Comparison of ENCODE assay signal across 8 cellular contexts in the genomic region with DNA sequence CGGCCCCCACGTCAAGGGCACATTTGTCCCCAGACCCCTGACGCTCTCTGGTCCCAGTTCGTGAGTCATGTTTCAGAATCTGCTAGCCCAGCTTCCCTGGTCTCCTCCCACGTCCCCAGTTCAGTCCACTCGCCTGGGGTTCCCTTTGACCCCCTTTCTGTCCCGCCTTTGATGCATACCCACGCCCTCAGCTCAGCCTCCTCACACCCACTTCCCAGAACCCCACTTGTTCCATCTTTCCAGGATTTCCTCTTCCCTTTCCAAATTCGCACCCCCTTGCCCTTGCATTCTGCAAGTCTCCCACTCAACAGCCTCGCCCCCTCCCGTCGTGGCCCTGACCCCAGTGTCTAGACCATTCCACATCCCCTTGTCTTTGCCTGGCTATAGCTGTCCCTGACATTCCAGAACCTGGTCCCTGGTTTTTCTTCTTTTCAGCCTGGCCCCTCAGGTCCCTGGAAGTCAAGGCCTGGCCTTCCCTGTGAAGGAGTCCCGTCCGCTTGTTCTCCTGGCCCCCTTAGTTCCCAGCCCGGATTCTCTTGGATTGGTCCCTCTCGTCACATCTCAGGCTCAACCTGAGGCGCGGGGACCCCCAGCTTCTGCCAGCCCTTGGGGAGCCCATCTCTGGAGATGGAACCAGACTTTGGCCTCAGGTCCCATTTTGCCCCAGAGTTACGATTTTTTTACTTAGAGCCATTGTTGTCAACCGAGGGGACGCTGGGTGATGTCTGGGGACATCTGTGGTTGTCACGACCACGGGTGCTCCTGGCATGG. TPM values are rescaled to one million over a fixed set of nuclear protein-coding genes. Genes with fewer than 3 reads are reported as not detected.
A peak's percentile ranks its signal among the peaks of the same experiment; 100 is the strongest.
DNase-seq lines count a peak whose midpoint lies in the region; ATAC-seq, FAIRE-seq and TF ChIP-seq lines count a peak whose summit lies in the region.

No MANE protein-coding gene starts in this region.

- H4K20me1 ChIP-seq in H9 (ENCODE audit: control insufficient read depth, insufficient read depth, insufficient read length) = no peaks in the 10 kb centered on the region

- H3K4me1 Mint-ChIP-seq in H9 = peaks cover 14 to 26% of the 10 kb centered on the region in 2 experiments

- TF ChIP-seq POLR2A in H54 (IDR thresholded peaks at IDR 0.05; ENCODE audit: low read depth, low read length) = no peak

- intact Hi-C loops in left ventricle myocardium inferior (cut with micrococcal nuclease) = no loop called here

- H2BK120ac ChIP-seq in H9 (ENCODE audit: low read depth, low read length, poor library complexity, severe bottlenecking) = no peak overlapping the region

- peak overlapping the region; percentile 90 to 93 for H3K4me3 Mint-ChIP-seq in H9

- no peak overlapping the region for H3K18ac ChIP-seq in H9 (ENCODE audit: insufficient read length, low read depth, low read length)

- no peak overlapping the region for H3K27ac ChIP-seq in H9 (ENCODE audit: insufficient read length, low read depth, low read length)
- H3K27ac ChIP-seq in WERI-Rb-1 = peak overlapping the region; percentile 89; the same call in 1 of the 2 replicates
- no peak overlapping the region for H3K27ac ChIP-seq in left ventricle myocardium inferior (replicated peaks)

- H3K27me3 Mint-ChIP-seq in H9 (ENCODE audit: low read depth) = peaks cover 1% of the 10 kb centered on the region; the same call in 1 of the 2 replicates

- no peak overlapping the region for H2AK5ac ChIP-seq in H9 (ENCODE audit: insufficient read length, low read length)

- H3K14ac ChIP-seq in H9 (ENCODE audit: insufficient read depth, low read length) = no peak overlapping the region; the same call in 1 of the 2 replicates

- H3K79me1 ChIP-seq in H9 (ENCODE audit: insufficient read depth, low read depth, low read length, poor library complexity, severe bottlenecking) = peaks cover 22% of the 10 kb centered on the region

- peak overlapping the region; percentile 84 for H3K9ac ChIP-seq in H9 (ENCODE audit: extremely low read depth, insufficient read length, low read length)
- peak overlapping the region; percentile 92 for H3K9ac ChIP-seq in skeletal muscle satellite cell (ENCODE audit: low read depth, low read length)

- no peak overlapping the region for H2BK5ac ChIP-seq in H9 (ENCODE audit: insufficient read length, low read length)

- H3K4me3 ChIP-seq in WERI-Rb-1 (ENCODE audit: low read depth, low read length) = peak overlapping the region; percentile 67
- peak overlapping the region; percentile 87 for H3K4me3 ChIP-seq in left ventricle myocardium inferior
- H3K4me3 ChIP-seq in skeletal muscle satellite cell (ENCODE audit: low read length) = peak overlapping the region; percentile 98

- H3K23ac ChIP-seq in H9 (ENCODE audit: insufficient read length, low read depth, low read length) = no peak overlapping the region

- H4K8ac ChIP-seq in H9 (replicated peaks; ENCODE audit: insufficient read length, low read depth, low read length) = no peak overlapping the region

- no peak for DNase-seq in H9
- DNase-seq in WERI-Rb-1 = no peak
- no peak for DNase-seq in left ventricle myocardium inferior
- no peak for DNase-seq in H54 (ENCODE audit: insufficient read length, low spot score)
- DNase-seq in NCI-H82 treated with DMSO at 0.1 percent for 48 hours (lab: John Stamatoyannopoulos, UW; ENCODE audit: unreplicated experiment) = no peak

- peaks cover 15% of the 10 kb centered on the region for H3K36me3 ChIP-seq in WERI-Rb-1
- no peaks in the 10 kb centered on the region for H3K36me3 ChIP-seq in left ventricle myocardium inferior
- peaks cover 9% of the 10 kb centered on the region for H3K36me3 ChIP-seq in skeletal muscle satellite cell (ENCODE audit: insufficient read depth, low read length)

- H2BK15ac ChIP-seq in H9 (ENCODE audit: low read depth, low read length) = no peak overlapping the region

- H4K91ac ChIP-seq in H9 (ENCODE audit: insufficient read length, low read depth, low read length) = no peak overlapping the region

- no peak overlapping the region for H2AFZ ChIP-seq in H9 (ENCODE audit: low read length)

- no peak for ATAC-seq in HG02852 (IDR thresholded peaks at IDR 0.05; ENCODE audit: unreplicated experiment)
- ATAC-seq in GM19463 (IDR thresholded peaks at IDR 0.05; ENCODE audit: unreplicated experiment) = no peak

- H3K36me3 Mint-ChIP-seq in H9 (ENCODE audit: insufficient read depth in 1 of 3, low read depth in 3 of 3) = peaks cover 7 to 11% (median 10%) of the 10 kb centered on the region in 3 experiments; a peak in 6 of 7 replicates

- H3K27me3 ChIP-seq in H9 (ENCODE audit: insufficient read depth, low read length) (no peaks in the 10 kb centered on the region), WERI-Rb-1 (ENCODE audit: insufficient read depth, low read depth, severe bottlenecking) (no peaks in the 10 kb centered on the region), left ventricle myocardium inferior (ENCODE audit: low read depth) (no peaks in the 10 kb centered on the region), skeletal muscle satellite cell (ENCODE audit: control insufficient read depth, insufficient read depth, low read length) (no peaks in the 10 kb centered on the region)

- H3T11ph ChIP-seq in H9 (ENCODE audit: low read length) = no peak overlapping the region

- H3K4me1 ChIP-seq in H9 (ENCODE audit: insufficient read depth, low read length) = no peaks in the 10 kb centered on the region
- peaks cover 44% of the 10 kb centered on the region for H3K4me1 ChIP-seq in left ventricle myocardium inferior
- peaks cover 14% of the 10 kb centered on the region for H3K4me1 ChIP-seq in skeletal muscle satellite cell (ENCODE audit: control insufficient read depth, insufficient read depth, low read length)

- H2BK12ac ChIP-seq in H9 (ENCODE audit: insufficient read length, low read depth, low read length) = no peak overlapping the region

- TF ChIP-seq CTCF in H9 (conservative IDR thresholded peaks at IDR 0.05) (no peak), WERI-Rb-1 (IDR thresholded peaks at IDR 0.05; ENCODE audit: low read depth, low read length) (no peak), left ventricle myocardium inferior (IDR thresholded peaks at IDR 0.05; ENCODE audit: borderline replicate concordance) (no peak)

- no peak overlapping the region for H4K5ac ChIP-seq in H9 (ENCODE audit: insufficient read length, low read depth, low read length)

- no peak for FAIRE-seq in H54 (lab: Jason Lieb, UNC)

- H3K4ac ChIP-seq in H9 (ENCODE audit: low read depth, low read length) = no peak overlapping the region

- H2BK20ac ChIP-seq in H9 (ENCODE audit: low read depth, low read length, poor library complexity, severe bottlenecking) = no peak overlapping the region

- H3K23me2 ChIP-seq in H9 (ENCODE audit: insufficient read length, low read depth, low read length, poor library complexity, severe bottlenecking) = peaks cover 8% of the 10 kb centered on the region

- H3K79me2 ChIP-seq in H9 (ENCODE audit: insufficient read depth, low read length) = peaks cover 23% of the 10 kb centered on the region; the same call in 1 of the 2 replicates

- peak overlapping the region in 2 of 3 experiments; percentile 64 to 88; a peak in 2 of 7 replicates for H3K27ac Mint-ChIP-seq in H9

- H3K9me3 Mint-ChIP-seq in H9 = no peaks in the 10 kb centered on the region; a peak in 1 of 5 replicates

- no peak overlapping the region for H3K56ac ChIP-seq in H9 (ENCODE audit: insufficient read length, low read depth, low read length)

- WGBS in H9 (ENCODE audit: extremely low coverage, insufficient read length, low lambda C conversion rate) = no CpG with 5 or more reads among the region's 23 CpGs

- H3K4me2 ChIP-seq in H9 (ENCODE audit: insufficient read depth, insufficient read length, low read length) (peak overlapping the region; percentile 86), skeletal muscle satellite cell (ENCODE audit: low read length) (peak overlapping the region; percentile 94)

- no peaks in the 10 kb centered on the region for H3K9me3 ChIP-seq in H9 (ENCODE audit: control insufficient read depth, low read depth, low read length)
- H3K9me3 ChIP-seq in WERI-Rb-1 (ENCODE audit: severe bottlenecking) = no peaks in the 10 kb centered on the region
- H3K9me3 ChIP-seq in left ventricle myocardium inferior (replicated peaks) = no peaks in the 10 kb centered on the region
- H3K9me3 ChIP-seq in skeletal muscle satellite cell (replicated peaks; ENCODE audit: low read length) = no peaks in the 10 kb centered on the region

RNA-seq across cellular contexts. Expression of a gene that starts 1.3 kb away (rescaled TPM):
- 94.8 and 100 TPM in 2 replicates for total RNA-seq in H9 (2021)
- 28.3 TPM for total RNA-seq in left ventricle myocardium inferior
- 76.8 and 97.6 TPM in 2 replicates for total RNA-seq in skeletal muscle satellite cell (2012; rRNA removed)

RNA-seq across cellular contexts. Expression of a gene that starts 8.5 kb away (rescaled TPM):
- total RNA-seq in H9 (2021) = not detected in 2 replicates
- total RNA-seq in left ventricle myocardium inferior = 0.60 TPM
- not detected in 2 replicates for total RNA-seq in skeletal muscle satellite cell (2012; rRNA removed)

RNA-seq across cellular contexts. Expression of a gene that starts 37.4 kb away (rescaled TPM):
- total RNA-seq in H9 (2021) (4.8 TPM in 2 replicates), left ventricle myocardium inferior (not detected)
- under 0.01 TPM in 1 of 2 replicates, not detected in the other for total RNA-seq in skeletal muscle satellite cell (2012; rRNA removed)

RNA-seq across cellular contexts. Expression of a gene that starts 51.2 kb away (rescaled TPM):
- total RNA-seq in H9 (2021) (0.20 TPM in 1 of 2 replicates, not detected in the other), left ventricle myocardium inferior (1.2 TPM)
- total RNA-seq in skeletal muscle satellite cell (2012; rRNA removed) = not detected in 2 replicates
